ENCODE assay signal across 1 cellular context in the genomic region with DNA sequence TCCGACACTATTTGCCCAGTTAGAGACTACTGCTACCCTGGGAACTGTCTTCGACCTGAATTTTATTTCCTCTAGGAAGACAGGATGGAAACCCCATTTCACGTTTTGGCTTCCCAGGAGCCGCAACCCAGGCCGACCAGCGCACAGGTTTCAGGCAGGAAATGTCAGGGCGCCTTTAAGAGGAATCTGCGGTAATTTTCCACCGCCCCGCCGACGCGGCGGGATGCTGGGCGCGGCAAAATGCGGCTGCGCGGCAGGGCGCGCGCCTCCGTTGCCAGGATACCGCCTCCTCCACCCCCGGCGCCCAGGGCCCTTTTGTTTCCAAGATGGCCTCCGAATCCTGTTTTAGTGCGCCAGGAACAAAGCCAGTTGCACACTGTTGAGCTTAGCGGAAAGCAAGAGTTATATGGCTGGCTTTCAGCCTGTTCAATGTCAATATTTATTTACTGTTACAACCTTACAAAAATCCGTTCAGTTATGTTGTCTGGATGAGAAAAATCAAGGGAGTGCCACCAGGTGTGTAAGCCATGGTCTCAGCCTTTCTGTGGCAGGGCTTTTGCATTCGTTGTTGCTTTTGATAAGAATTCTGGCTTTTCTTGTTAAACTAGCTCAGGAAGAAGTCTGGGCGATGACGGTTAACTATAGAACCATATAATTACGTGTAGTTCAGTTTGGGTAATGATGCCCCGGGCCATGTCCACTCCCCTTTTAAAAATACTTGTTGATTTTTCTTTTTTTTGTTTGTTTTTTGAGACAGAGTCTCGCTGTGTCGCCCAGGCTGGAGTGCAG.
TF ChIP-seq lines count a peak whose summit lies in the region.

No MANE protein-coding gene starts in this region.

TF ChIP-seq in HepG2, 621 proteins besides CTCF, POLR2A, EP300 and RAD21 (continued from another document and continues in another):
- TF ChIP-seq, protein P1, sequence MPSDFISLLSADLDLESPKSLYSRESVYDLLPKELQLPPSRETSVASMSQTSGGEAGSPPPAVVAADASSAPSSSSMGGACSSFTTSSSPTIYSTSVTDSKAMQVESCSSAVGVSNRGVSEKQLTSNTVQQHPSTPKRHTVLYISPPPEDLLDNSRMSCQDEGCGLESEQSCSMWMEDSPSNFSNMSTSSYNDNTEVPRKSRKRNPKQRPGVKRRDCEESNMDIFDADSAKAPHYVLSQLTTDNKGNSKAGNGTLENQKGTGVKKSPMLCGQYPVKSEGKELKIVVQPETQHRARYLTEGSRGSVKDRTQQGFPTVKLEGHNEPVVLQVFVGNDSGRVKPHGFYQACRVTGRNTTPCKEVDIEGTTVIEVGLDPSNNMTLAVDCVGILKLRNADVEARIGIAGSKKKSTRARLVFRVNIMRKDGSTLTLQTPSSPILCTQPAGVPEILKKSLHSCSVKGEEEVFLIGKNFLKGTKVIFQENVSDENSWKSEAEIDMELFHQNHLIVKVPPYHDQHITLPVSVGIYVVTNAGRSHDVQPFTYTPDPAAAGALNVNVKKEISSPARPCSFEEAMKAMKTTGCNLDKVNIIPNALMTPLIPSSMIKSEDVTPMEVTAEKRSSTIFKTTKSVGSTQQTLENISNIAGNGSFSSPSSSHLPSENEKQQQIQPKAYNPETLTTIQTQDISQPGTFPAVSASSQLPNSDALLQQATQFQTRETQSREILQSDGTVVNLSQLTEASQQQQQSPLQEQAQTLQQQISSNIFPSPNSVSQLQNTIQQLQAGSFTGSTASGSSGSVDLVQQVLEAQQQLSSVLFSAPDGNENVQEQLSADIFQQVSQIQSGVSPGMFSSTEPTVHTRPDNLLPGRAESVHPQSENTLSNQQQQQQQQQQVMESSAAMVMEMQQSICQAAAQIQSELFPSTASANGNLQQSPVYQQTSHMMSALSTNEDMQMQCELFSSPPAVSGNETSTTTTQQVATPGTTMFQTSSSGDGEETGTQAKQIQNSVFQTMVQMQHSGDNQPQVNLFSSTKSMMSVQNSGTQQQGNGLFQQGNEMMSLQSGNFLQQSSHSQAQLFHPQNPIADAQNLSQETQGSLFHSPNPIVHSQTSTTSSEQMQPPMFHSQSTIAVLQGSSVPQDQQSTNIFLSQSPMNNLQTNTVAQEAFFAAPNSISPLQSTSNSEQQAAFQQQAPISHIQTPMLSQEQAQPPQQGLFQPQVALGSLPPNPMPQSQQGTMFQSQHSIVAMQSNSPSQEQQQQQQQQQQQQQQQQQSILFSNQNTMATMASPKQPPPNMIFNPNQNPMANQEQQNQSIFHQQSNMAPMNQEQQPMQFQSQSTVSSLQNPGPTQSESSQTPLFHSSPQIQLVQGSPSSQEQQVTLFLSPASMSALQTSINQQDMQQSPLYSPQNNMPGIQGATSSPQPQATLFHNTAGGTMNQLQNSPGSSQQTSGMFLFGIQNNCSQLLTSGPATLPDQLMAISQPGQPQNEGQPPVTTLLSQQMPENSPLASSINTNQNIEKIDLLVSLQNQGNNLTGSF (CRISPR knock-in tag; IDR thresholded peaks at IDR 0.05): peak; percentile 87
- peak; percentile 22; the same call in 1 of the 2 replicates for TF ChIP-seq ZNF607 (CRISPR knock-in tag; IDR thresholded peaks at IDR 0.05; ENCODE audit: borderline replicate concordance)
- TF ChIP-seq DR1 (CRISPR knock-in tag; IDR thresholded peaks at IDR 0.05): peak; percentile 71; the same call in 1 of the 2 replicates
- no peak for TF ChIP-seq NCOA5 (CRISPR knock-in tag; IDR thresholded peaks at IDR 0.05)
- TF ChIP-seq, protein P2, sequence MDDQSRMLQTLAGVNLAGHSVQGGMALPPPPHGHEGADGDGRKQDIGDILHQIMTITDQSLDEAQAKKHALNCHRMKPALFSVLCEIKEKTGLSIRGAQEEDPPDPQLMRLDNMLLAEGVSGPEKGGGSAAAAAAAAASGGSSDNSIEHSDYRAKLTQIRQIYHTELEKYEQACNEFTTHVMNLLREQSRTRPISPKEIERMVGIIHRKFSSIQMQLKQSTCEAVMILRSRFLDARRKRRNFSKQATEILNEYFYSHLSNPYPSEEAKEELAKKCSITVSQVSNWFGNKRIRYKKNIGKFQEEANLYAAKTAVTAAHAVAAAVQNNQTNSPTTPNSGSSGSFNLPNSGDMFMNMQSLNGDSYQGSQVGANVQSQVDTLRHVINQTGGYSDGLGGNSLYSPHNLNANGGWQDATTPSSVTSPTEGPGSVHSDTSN (CRISPR knock-in tag; IDR thresholded peaks at IDR 0.05; ENCODE audit: borderline replicate concordance): 0 out of 2 replicates have a peak, but pooled peaks have one; percentile 78
- TF ChIP-seq, protein P3, sequence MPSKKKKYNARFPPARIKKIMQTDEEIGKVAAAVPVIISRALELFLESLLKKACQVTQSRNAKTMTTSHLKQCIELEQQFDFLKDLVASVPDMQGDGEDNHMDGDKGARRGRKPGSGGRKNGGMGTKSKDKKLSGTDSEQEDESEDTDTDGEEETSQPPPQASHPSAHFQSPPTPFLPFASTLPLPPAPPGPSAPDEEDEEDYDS (CRISPR knock-in tag; IDR thresholded peaks at IDR 0.05): peak; percentile 88
- TF ChIP-seq TAF15 (IDR thresholded peaks at IDR 0.05; ENCODE audit: low read depth, low read length, poor library complexity, severe bottlenecking): peak; percentile 59
- TF ChIP-seq, protein P4, sequence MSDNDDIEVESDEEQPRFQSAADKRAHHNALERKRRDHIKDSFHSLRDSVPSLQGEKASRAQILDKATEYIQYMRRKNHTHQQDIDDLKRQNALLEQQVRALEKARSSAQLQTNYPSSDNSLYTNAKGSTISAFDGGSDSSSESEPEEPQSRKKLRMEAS (IDR thresholded peaks at IDR 0.05): peak; percentile 47
- no peak for TF ChIP-seq ZNF747 (CRISPR knock-in tag; IDR thresholded peaks at IDR 0.05; ENCODE audit: borderline replicate concordance)
- TF ChIP-seq PHF8 (CRISPR knock-in tag; IDR thresholded peaks at IDR 0.05): peak; percentile 74
- no peak for TF ChIP-seq CBFB (CRISPR knock-in tag; IDR thresholded peaks at IDR 0.05)
- TF ChIP-seq SIN3A (IDR thresholded peaks at IDR 0.05; ENCODE audit: borderline replicate concordance, low read depth, low read length): peak; percentile 78; the same call in 1 of the 2 replicates
- TF ChIP-seq TBP (CRISPR knock-in tag; IDR thresholded peaks at IDR 0.05): 0 out of 2 replicates have a peak, but pooled peaks have one; percentile 29
- TF ChIP-seq, protein P5, sequence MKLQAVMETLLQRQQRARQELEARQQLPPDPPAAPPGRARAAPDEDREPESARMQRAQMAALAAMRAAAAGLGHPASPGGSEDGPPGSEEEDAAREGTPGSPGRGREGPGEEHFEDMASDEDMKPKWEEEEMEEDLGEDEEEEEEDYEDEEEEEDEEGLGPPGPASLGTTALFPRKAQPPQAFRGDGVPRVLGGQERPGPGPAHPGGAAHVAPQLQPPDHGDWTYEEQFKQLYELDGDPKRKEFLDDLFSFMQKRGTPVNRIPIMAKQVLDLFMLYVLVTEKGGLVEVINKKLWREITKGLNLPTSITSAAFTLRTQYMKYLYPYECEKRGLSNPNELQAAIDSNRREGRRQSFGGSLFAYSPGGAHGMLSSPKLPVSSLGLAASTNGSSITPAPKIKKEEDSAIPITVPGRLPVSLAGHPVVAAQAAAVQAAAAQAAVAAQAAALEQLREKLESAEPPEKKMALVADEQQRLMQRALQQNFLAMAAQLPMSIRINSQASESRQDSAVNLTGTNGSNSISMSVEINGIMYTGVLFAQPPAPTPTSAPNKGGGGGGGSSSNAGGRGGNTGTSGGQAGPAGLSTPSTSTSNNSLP (IDR thresholded peaks at IDR 0.05; ENCODE audit: low read depth, low read length): no peak
- no peak for TF ChIP-seq ZNF430 (CRISPR knock-in tag; IDR thresholded peaks at IDR 0.05)
- 0 out of 2 replicates have a peak, but pooled peaks have one; percentile 41 for TF ChIP-seq ZNF44 (CRISPR knock-in tag; IDR thresholded peaks at IDR 0.05)
- TF ChIP-seq ZBTB3 (CRISPR knock-in tag; IDR thresholded peaks at IDR 0.05; ENCODE audit: borderline replicate concordance, low read depth): no peak
- no peak for TF ChIP-seq ZNF766 (CRISPR knock-in tag; IDR thresholded peaks at IDR 0.05; ENCODE audit: borderline replicate concordance)
- TF ChIP-seq KLF15 (CRISPR knock-in tag; IDR thresholded peaks at IDR 0.05; ENCODE audit: borderline replicate concordance): 0 out of 2 replicates have a peak, but pooled peaks have one; percentile 48
- no peak for TF ChIP-seq ZSCAN22 (CRISPR knock-in tag; IDR thresholded peaks at IDR 0.05)
- peak; percentile 81 for TF ChIP-seq RFX1 (IDR thresholded peaks at IDR 0.05)
- no peak for TF ChIP-seq NFYC (CRISPR knock-in tag; IDR thresholded peaks at IDR 0.05)
- TF ChIP-seq, protein P6, sequence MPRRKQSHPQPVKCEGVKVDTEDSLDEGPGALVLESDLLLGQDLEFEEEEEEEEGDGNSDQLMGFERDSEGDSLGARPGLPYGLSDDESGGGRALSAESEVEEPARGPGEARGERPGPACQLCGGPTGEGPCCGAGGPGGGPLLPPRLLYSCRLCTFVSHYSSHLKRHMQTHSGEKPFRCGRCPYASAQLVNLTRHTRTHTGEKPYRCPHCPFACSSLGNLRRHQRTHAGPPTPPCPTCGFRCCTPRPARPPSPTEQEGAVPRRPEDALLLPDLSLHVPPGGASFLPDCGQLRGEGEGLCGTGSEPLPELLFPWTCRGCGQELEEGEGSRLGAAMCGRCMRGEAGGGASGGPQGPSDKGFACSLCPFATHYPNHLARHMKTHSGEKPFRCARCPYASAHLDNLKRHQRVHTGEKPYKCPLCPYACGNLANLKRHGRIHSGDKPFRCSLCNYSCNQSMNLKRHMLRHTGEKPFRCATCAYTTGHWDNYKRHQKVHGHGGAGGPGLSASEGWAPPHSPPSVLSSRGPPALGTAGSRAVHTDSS (CRISPR knock-in tag; conservative IDR thresholded peaks at IDR 0.05): no peak
- TF ChIP-seq, protein P7, sequence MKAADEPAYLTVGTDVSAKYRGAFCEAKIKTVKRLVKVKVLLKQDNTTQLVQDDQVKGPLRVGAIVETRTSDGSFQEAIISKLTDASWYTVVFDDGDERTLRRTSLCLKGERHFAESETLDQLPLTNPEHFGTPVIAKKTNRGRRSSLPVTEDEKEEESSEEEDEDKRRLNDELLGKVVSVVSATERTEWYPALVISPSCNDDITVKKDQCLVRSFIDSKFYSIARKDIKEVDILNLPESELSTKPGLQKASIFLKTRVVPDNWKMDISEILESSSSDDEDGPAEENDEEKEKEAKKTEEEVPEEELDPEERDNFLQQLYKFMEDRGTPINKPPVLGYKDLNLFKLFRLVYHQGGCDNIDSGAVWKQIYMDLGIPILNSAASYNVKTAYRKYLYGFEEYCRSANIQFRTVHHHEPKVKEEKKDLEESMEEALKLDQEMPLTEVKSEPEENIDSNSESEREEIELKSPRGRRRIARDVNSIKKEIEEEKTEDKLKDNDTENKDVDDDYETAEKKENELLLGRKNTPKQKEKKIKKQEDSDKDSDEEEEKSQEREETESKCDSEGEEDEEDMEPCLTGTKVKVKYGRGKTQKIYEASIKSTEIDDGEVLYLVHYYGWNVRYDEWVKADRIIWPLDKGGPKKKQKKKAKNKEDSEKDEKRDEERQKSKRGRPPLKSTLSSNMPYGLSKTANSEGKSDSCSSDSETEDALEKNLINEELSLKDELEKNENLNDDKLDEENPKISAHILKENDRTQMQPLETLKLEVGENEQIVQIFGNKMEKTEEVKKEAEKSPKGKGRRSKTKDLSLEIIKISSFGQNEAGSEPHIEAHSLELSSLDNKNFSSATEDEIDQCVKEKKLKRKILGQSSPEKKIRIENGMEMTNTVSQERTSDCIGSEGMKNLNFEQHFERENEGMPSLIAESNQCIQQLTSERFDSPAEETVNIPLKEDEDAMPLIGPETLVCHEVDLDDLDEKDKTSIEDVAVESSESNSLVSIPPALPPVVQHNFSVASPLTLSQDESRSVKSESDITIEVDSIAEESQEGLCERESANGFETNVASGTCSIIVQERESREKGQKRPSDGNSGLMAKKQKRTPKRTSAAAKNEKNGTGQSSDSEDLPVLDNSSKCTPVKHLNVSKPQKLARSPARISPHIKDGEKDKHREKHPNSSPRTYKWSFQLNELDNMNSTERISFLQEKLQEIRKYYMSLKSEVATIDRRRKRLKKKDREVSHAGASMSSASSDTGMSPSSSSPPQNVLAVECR (CRISPR knock-in tag; IDR thresholded peaks at IDR 0.05; ENCODE audit: borderline replicate concordance): peak; percentile 37; the same call in 1 of the 2 replicates
- no peak; the same call in 1 of the 2 replicates for TF ChIP-seq KMT2B (CRISPR knock-in tag; IDR thresholded peaks at IDR 0.05)
- TF ChIP-seq ELF3 (CRISPR knock-in tag; IDR thresholded peaks at IDR 0.05): peak; percentile 53; the same call in 1 of the 2 replicates
- no peak for TF ChIP-seq FOXP1 (IDR thresholded peaks at IDR 0.05)
- TF ChIP-seq FOXP1 (CRISPR knock-in tag; IDR thresholded peaks at IDR 0.05): no peak
- TF ChIP-seq HNRNPH1 (optimal IDR thresholded peaks at IDR 0.05; ENCODE audit: low read depth, low read length): no peak
- TF ChIP-seq TAF1 (CRISPR knock-in tag; IDR thresholded peaks at IDR 0.05): peak; percentile 85
- TF ChIP-seq SMC3 (IDR thresholded peaks at IDR 0.05; ENCODE audit: low read length): no peak
- TF ChIP-seq, protein P8, sequence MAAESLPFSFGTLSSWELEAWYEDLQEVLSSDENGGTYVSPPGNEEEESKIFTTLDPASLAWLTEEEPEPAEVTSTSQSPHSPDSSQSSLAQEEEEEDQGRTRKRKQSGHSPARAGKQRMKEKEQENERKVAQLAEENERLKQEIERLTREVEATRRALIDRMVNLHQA (CRISPR knock-in tag; IDR thresholded peaks at IDR 0.05): no peak
- peak; percentile 78 for TF ChIP-seq ZNF264 (CRISPR knock-in tag; IDR thresholded peaks at IDR 0.05)
